ENCODE assay signal across 8 cellular contexts in the genomic region with DNA sequence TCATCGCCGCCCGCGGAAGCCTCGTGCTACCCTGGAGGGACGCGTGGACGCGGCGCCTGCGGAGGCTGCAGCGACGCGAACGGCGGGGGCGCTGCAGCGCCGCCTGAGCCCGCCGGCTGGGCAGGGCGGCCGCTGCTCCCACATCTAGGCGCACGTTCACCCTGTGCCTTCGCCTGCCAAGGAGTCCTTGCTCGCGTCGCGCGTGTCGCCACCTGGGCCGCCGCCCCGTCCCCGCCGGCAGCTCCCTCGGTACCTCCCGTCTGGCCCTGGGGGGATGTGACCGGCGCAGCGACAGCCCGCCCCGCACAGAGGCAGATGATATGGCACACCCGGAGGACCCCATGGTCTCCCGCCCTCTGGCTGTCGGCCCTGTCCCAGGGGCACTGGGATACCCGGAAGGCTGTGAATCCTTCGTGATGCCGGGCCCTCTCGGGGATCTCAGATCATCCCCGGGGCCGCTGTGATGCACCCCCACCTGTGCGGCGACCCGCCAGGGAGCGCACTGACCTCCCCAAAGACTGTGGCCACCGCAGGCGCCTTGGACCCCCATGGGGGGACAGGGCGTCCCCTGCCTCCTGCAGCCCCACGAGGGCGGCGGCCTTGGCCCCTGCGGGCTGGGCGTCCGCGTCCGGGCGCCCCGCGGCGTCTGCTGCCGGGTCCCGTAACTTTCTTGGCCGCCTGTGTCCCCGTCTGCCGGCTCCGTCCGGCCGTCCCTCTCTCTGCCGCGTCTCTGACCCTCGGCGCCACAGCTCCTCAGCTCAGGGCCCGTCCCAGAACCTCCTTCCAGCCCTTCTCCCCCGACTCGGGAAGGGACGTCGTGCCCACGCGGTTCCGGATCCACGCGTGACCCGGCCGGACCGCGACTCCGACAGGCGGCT. TPM values are rescaled to one million over a fixed set of nuclear protein-coding genes. Genes with fewer than 3 reads are reported as not detected.
A peak's percentile ranks its signal among the peaks of the same experiment; 100 is the strongest.
DNase-seq lines count a peak whose midpoint lies in the region; ATAC-seq, FAIRE-seq and TF ChIP-seq lines count a peak whose summit lies in the region.

No MANE protein-coding gene starts in this region.

- DNase-seq in AG20443 (ENCODE audit: low spot score) (peak; percentile 75), GM19239 (ENCODE audit: insufficient read length, low spot score) (peak; percentile 79), MG63 (peak; percentile 51), lung (ENCODE audit: low spot score) (no peak), NCI-H510A (lab: John Stamatoyannopoulos, UW) (no peak)
- peak; percentile 58 to 60 for DNase-seq in activated CD4-positive, alpha-beta T cell treated with anti-CD3 and anti-CD28 coated beads for 4 hours
- DNase-seq in stimulated activated CD8-positive, alpha-beta memory T cell treated with anti-CD3 and anti-CD28 coated beads, Interleukin-15, amount 100 ng/mL, for 48 hours (ENCODE audit: low read depth in 2 of 2): peak; percentile 41 to 51

- H3K9ac ChIP-seq in duodenal mucosa (ENCODE audit: low read depth in 1 of 2, low read length in 2 of 2): peak overlapping the region; percentile 48 to 70

- peak overlapping the region; percentile 84 for H3K4me3 ChIP-seq in MG63
- H3K4me3 ChIP-seq in duodenal mucosa (ENCODE audit: low read depth in 1 of 2, low read length in 2 of 2): peak overlapping the region; percentile 74
- peak overlapping the region; percentile 65 for H3K4me3 ChIP-seq in lung

- 0 to 1% methylated on average over 89 to 100 of the region's 100 CpGs for WGBS in lung, 2 donors

- H3K9me3 ChIP-seq in MG63 (no peaks in the 10 kb centered on the region), duodenal mucosa (ENCODE audit: control insufficient read depth in 1 of 2, low read length in 2 of 2) (no peaks in the 10 kb centered on the region), lung (ENCODE audit: control insufficient read depth in 2 of 2, insufficient read depth in 1 of 2, low read length in 1 of 2) (no peaks in the 10 kb centered on the region)

- peak; percentile 59 for TF ChIP-seq CTCF in lung (IDR thresholded peaks at IDR 0.05; ENCODE audit: control extremely low read depth, extremely low read depth)

- H3K36me3 ChIP-seq in MG63: no peaks in the 10 kb centered on the region
- H3K36me3 ChIP-seq in duodenal mucosa (ENCODE audit: control insufficient read depth in 1 of 2, insufficient read depth in 2 of 2, low read length in 2 of 2): no peaks in the 10 kb centered on the region
- H3K36me3 ChIP-seq in lung (ENCODE audit: control insufficient read depth in 2 of 2, insufficient read depth in 2 of 2, low read length in 2 of 2): no peaks in the 10 kb centered on the region

- peak overlapping the region; percentile 20 for H3K27ac ChIP-seq in duodenal mucosa (ENCODE audit: low read depth, low read length)
- H3K27ac ChIP-seq in lung (ENCODE audit: low read depth in 1 of 2, low read length in 1 of 2): peak overlapping the region; percentile 87 to 89

- H3K4me1 ChIP-seq in duodenal mucosa (ENCODE audit: control insufficient read depth in 1 of 2, insufficient read depth in 2 of 2, low read length in 2 of 2) (peaks cover 6 to 15% of the 10 kb centered on the region in 2 donors), lung (ENCODE audit: control insufficient read depth in 2 of 2, insufficient read depth in 2 of 2, low read length in 2 of 2) (peaks cover 8 to 18% of the 10 kb centered on the region in 2 donors)

- no peaks in the 10 kb centered on the region for H3K27me3 ChIP-seq in MG63
- peaks cover 34 to 37% of the 10 kb centered on the region in 2 donors for H3K27me3 ChIP-seq in duodenal mucosa (ENCODE audit: control insufficient read depth in 1 of 2, insufficient read depth in 2 of 2, low read length in 2 of 2)
- no peaks in the 10 kb centered on the region for H3K27me3 ChIP-seq in lung (ENCODE audit: control insufficient read depth, insufficient read depth)

- peak; percentile 57 for FAIRE-seq in GM19239 (lab: Jason Lieb, UNC)

- ATAC-seq in lung (ENCODE audit: insufficient read depth, low FRiP score): peak; percentile 37

RNA-seq across cellular contexts. Expression of a gene that starts 0.7 kb away (rescaled TPM):
- 12.9 and 14.8 TPM in 2 replicates for total RNA-seq in MG63 (2014; rRNA removed; shearing (Covaris generic); ENCODE audit: low replicate concordance)
- 10 to 100 TPM; 29.2 to 35.7 TPM for total RNA-seq in lung
- 10 to 100 TPM in 1 of 2 donors, 1 to 10 TPM in 1; 9.0 to 17.3 TPM for polyA plus RNA-seq in lung

RNA-seq across cellular contexts. Expression of a gene that starts 3.1 kb away (rescaled TPM):
- not detected in 2 replicates for total RNA-seq in MG63 (2014; rRNA removed; shearing (Covaris generic); ENCODE audit: low replicate concordance)
- 1 to 10 TPM in 1 of 2 donors, not detected in 1; 2.4 TPM for total RNA-seq in lung
- under 1 TPM in 1 of 2 donors, not detected in 1; 0.06 TPM for polyA plus RNA-seq in lung

RNA-seq across cellular contexts. Expression of a gene that starts 14.3 kb away (rescaled TPM):
- total RNA-seq in MG63 (2014; rRNA removed; shearing (Covaris generic); ENCODE audit: low replicate concordance): 32.3 and 38.6 TPM in 2 replicates
- 1 to 10 TPM; 1.1 to 3.6 TPM for total RNA-seq in lung
- 1 to 10 TPM; 1.6 to 2.9 TPM for polyA plus RNA-seq in lung

RNA-seq across cellular contexts. Expression of a gene that starts 39.5 kb away (rescaled TPM):
- 15.0 and 19.4 TPM in 2 replicates for total RNA-seq in MG63 (2014; rRNA removed; shearing (Covaris generic); ENCODE audit: low replicate concordance)
- 100 to 1,000 TPM in 1 of 2 donors, 10 to 100 TPM in 1; 39.0 to 297 TPM for total RNA-seq in lung
- 100 to 1,000 TPM; 203 to 410 TPM for polyA plus RNA-seq in lung

RNA-seq across cellular contexts. Expression of a gene that starts 45.0 kb away (rescaled TPM):
- 33.3 and 35.9 TPM in 2 replicates for total RNA-seq in MG63 (2014; rRNA removed; shearing (Covaris generic); ENCODE audit: low replicate concordance)
- total RNA-seq in lung: 1 to 10 TPM; 3.5 to 7.5 TPM
- polyA plus RNA-seq in lung: 1 to 10 TPM; 2.0 to 2.2 TPM

Comparison
In these comparisons a context has a peak if more than half of its experiments do, and no peak if none do; other contexts are left out.
1. DNase-seq: peak in AG20443 (single experiment), GM19239 (single experiment), MG63 (single experiment), activated CD4-positive, alpha-beta T cell treated with anti-CD3 and anti-CD28 coated beads for 4 hours (2 of 2) and stimulated activated CD8-positive, alpha-beta memory T cell treated with anti-CD3 and anti-CD28 coated beads, Interleukin-15, amount 100 ng/mL, for 48 hours (2 of 2); none in lung (single experiment) and NCI-H510A (single experiment).
2. Peak in every context shown above with its lines, with median percentiles within 50 percentile points of each other: H3K4me3 ChIP-seq.